Comparison of ENCODE assay signal across 20 cellular contexts in genomic region chr2:25784408-25784807, GRCh38.
A peak's percentile ranks its signal among the peaks of the same experiment; 100 is the strongest.
DNase-seq lines count a peak whose midpoint lies in the region; ATAC-seq, FAIRE-seq and TF ChIP-seq lines count a peak whose summit lies in the region.
"Had no signal": no experiment of that assay in that cellular context is flagged by ENCODE, and none has a peak within 500 bp of the region (broad histone marks: within the 10 kb centered on the region; RNA-seq: fewer than 3 reads in every experiment).

No MANE protein-coding gene starts in this region.

- H3K9me3 Mint-ChIP-seq in activated CD4-positive, alpha-beta T cell treated with anti-CD3 and anti-CD28 coated beads, Interleukin-2, amount 10 ng/mL, durations not matched to agents 24 days and 14 days = no peaks in the 10 kb centered on the region
- no peaks in the 10 kb centered on the region for H3K9me3 Mint-ChIP-seq in CD4-positive, alpha-beta memory T cell
- no peaks in the 10 kb centered on the region for H3K9me3 Mint-ChIP-seq in WTC11
- H3K9me3 Mint-ChIP-seq: CD8-positive, alpha-beta memory T cell; H9; IgD-negative memory B cell had no signal

- no peaks in the 10 kb centered on the region for H3K36me3 ChIP-seq in CD4-positive, alpha-beta memory T cell (ENCODE audit: insufficient read depth, low read length)
- H3K36me3 ChIP-seq in suprapubic skin = peaks cover 16% of the 10 kb centered on the region

- TF ChIP-seq EP300 in suprapubic skin (IDR thresholded peaks at IDR 0.05) = no peak

- WGBS in suprapubic skin = over 99% methylated on average over 4 of the region's 4 CpGs

- H3K27me3 Mint-ChIP-seq in activated CD4-positive, alpha-beta T cell treated with anti-CD3 and anti-CD28 coated beads, Interleukin-2, amount 10 ng/mL, durations not matched to agents 24 days and 14 days = no peaks in the 10 kb centered on the region
- H3K27me3 Mint-ChIP-seq in CD4-positive, alpha-beta memory T cell = no peaks in the 10 kb centered on the region
- H3K27me3 Mint-ChIP-seq in WTC11 (ENCODE audit: low read depth) = no peaks in the 10 kb centered on the region
- H3K27me3 Mint-ChIP-seq: B cell; CD8-positive, alpha-beta memory T cell; IgD-negative memory B cell had no signal

- CTCF ChIA-PET in CD4-positive, alpha-beta memory T cell (lab: Charles Lee; ENCODE audit: partially characterized antibody) = interaction anchor here (0.6 kb wide), 1 partner anchor 10 kb away, joined by 3 read pairs; no protein-coding TSS in a partner anchor
- CTCF ChIA-PET in WTC11 (lab: Charles Lee) = no interaction called here

- H3K4me3 Mint-ChIP-seq in activated CD4-positive, alpha-beta T cell treated with anti-CD3 and anti-CD28 coated beads, Interleukin-2, amount 10 ng/mL, durations not matched to agents 24 days and 14 days = no peak overlapping the region
- no peak overlapping the region for H3K4me3 Mint-ChIP-seq in CD4-positive, alpha-beta memory T cell
- no peak overlapping the region for H3K4me3 Mint-ChIP-seq in WTC11
- H3K4me3 Mint-ChIP-seq: B cell; CD8-positive, alpha-beta memory T cell; H9; IgD-negative memory B cell had no signal

- no peak overlapping the region for H3K27ac Mint-ChIP-seq in activated CD4-positive, alpha-beta T cell treated with anti-CD3 and anti-CD28 coated beads, Interleukin-2, amount 10 ng/mL, durations not matched to agents 24 days and 14 days
- peak overlapping the region in 4 of 7 donors; percentile 4 to 47 (median 6) for H3K27ac Mint-ChIP-seq in CD4-positive, alpha-beta memory T cell
- peak overlapping the region; percentile 50; the same call in 1 of the 2 replicates for H3K27ac Mint-ChIP-seq in WTC11
- H3K27ac Mint-ChIP-seq: B cell, H9, IgD-negative memory B cell had no signal

- no peaks in the 10 kb centered on the region for H3K9me3 ChIP-seq in CD4-positive, alpha-beta memory T cell (ENCODE audit: control insufficient read depth in 1 of 2, low read length in 2 of 2)
- no peaks in the 10 kb centered on the region for H3K9me3 ChIP-seq in suprapubic skin
- H3K9me3 ChIP-seq: BLaER1 treated with 17β-estradiol and CSF1 and Interleukin-3, amounts not matched to agents 10 nM and 100 nM had no signal

- H3K4me1 ChIP-seq in CD4-positive, alpha-beta memory T cell (ENCODE audit: insufficient read depth, low read length) = peaks cover 21% of the 10 kb centered on the region
- H3K4me1 ChIP-seq in suprapubic skin = no peaks in the 10 kb centered on the region
- H3K4me1 ChIP-seq: BLaER1 treated with 17β-estradiol and CSF1 and Interleukin-3, amounts not matched to agents 10 nM and 100 nM had no signal

- peaks cover 9% of the 10 kb centered on the region for H3K4me1 Mint-ChIP-seq in activated CD4-positive, alpha-beta T cell treated with anti-CD3 and anti-CD28 coated beads, Interleukin-2, amount 10 ng/mL, durations not matched to agents 24 days and 14 days
- H3K4me1 Mint-ChIP-seq in CD4-positive, alpha-beta memory T cell = peaks cover 17 to 27% (median 25%) of the 10 kb centered on the region in 4 donors
- no peaks in the 10 kb centered on the region for H3K4me1 Mint-ChIP-seq in WTC11
- H3K4me1 Mint-ChIP-seq: B cell, H9 had no signal

- H3K4me3 ChIP-seq in CD4-positive, alpha-beta memory T cell (ENCODE audit: low read length in 2 of 2) = no peak overlapping the region
- H3K4me3 ChIP-seq in suprapubic skin = no peak overlapping the region
- H3K4me3 ChIP-seq: BLaER1 treated with 17β-estradiol and CSF1 and Interleukin-3, amounts not matched to agents 10 nM and 100 nM had no signal

- H3K27me3 ChIP-seq in CD4-positive, alpha-beta memory T cell (ENCODE audit: insufficient read depth, low read length) = no peaks in the 10 kb centered on the region
- no peaks in the 10 kb centered on the region for H3K27me3 ChIP-seq in suprapubic skin
- H3K27me3 ChIP-seq: BLaER1 treated with 17β-estradiol and CSF1 and Interleukin-3, amounts not matched to agents 10 nM and 100 nM had no signal

- TF ChIP-seq CTCF in WTC11 (IDR thresholded peaks at IDR 0.05) (no peak), suprapubic skin (IDR thresholded peaks at IDR 0.05) (no peak)

- intact Hi-C loops in activated CD4-positive, alpha-beta T cell treated with anti-CD3 and anti-CD28 coated beads, Interleukin-2, amount 10 ng/mL, durations not matched to agents 24 days and 14 days (cut with micrococcal nuclease) = no loop called here
- intact Hi-C loops in CD4-positive, alpha-beta memory T cell (cut with micrococcal nuclease) = no loop called here

- peaks cover 36% of the 10 kb centered on the region for H3K36me3 Mint-ChIP-seq in activated CD4-positive, alpha-beta T cell treated with anti-CD3 and anti-CD28 coated beads, Interleukin-2, amount 10 ng/mL, durations not matched to agents 24 days and 14 days (ENCODE audit: low read depth)
- peaks cover 10 to 22% of the 10 kb centered on the region in 2 donors for H3K36me3 Mint-ChIP-seq in CD4-positive, alpha-beta memory T cell
- peaks cover 6% of the 10 kb centered on the region for H3K36me3 Mint-ChIP-seq in WTC11

- DNase-seq in activated CD4-positive, alpha-beta T cell treated with anti-CD3 and anti-CD28 coated beads, Interleukin-2, amount 10 ng/mL, durations not matched to agents 24 days and 14 days = peak; percentile 48
- DNase-seq in activated CD4-positive, alpha-beta T cell treated with anti-CD3 and anti-CD28 coated beads for 48 hours = no peak
- no peak for DNase-seq in CD4-positive, alpha-beta memory T cell
- DNase-seq in HTR-8/SVneo (ENCODE audit: insufficient read length, low spot score) (no peak), WTC11 (ENCODE audit: low spot score) (no peak), suprapubic skin (ENCODE audit: low spot score in 2 of 2) (no peak)
- no peak for DNase-seq in stimulated activated CD4-positive, alpha-beta T cell treated with anti-CD3 and anti-CD28 coated beads, Interleukin-12 subunit alpha, Interleukin-12 subunit beta, amount 100 ng/mL, for 4 hours
- DNase-seq: 8988T; CD8-positive, alpha-beta memory T cell; COR-L47; DMS 273 treated with DMSO at 0.1 percent for 48 hours; DMS53; GOT3; H9; KG1 had no signal

- FAIRE-seq in HTR-8/SVneo (lab: Jason Lieb, UNC) = peak; percentile 54
- FAIRE-seq: G401.6 had no signal

- TF ChIP-seq POLR2A in suprapubic skin (IDR thresholded peaks at IDR 0.05) = no peak

- POLR2A ChIA-PET in CD4-positive, alpha-beta memory T cell (lab: Charles Lee; ENCODE audit: partially characterized antibody) = interaction anchor here (0.9 to 1.7 kb wide), 2 partner anchors 11 to 20 kb away, joined by 4 read pairs; no protein-coding TSS in a partner anchor
- POLR2A ChIA-PET in WTC11 (lab: Charles Lee) = no interaction called here

- H3K27ac ChIP-seq in CD4-positive, alpha-beta memory T cell (ENCODE audit: low read depth, low read length) = no peak overlapping the region
- no peak overlapping the region for H3K27ac ChIP-seq in suprapubic skin
- H3K27ac ChIP-seq: BLaER1 treated with 17β-estradiol and CSF1 and Interleukin-3, amounts not matched to agents 10 nM and 100 nM had no signal

- ATAC-seq in WTC11 (no peak), HG02678 (IDR thresholded peaks at IDR 0.05; ENCODE audit: unreplicated experiment) (no peak)

TF ChIP-seq in WTC11, 78 proteins besides CTCF, POLR2A, EP300 and RAD21:
- no peak for TF ChIP-seq SOX15 (CRISPR knock-in tag; IDR thresholded peaks at IDR 0.05)
- TF ChIP-seq EMX1 (CRISPR knock-in tag; IDR thresholded peaks at IDR 0.05) = no peak
- no peak for TF ChIP-seq FOXJ3 (CRISPR knock-in tag; IDR thresholded peaks at IDR 0.05; ENCODE audit: borderline replicate concordance)
- TF ChIP-seq FOXK1 (CRISPR knock-in tag; IDR thresholded peaks at IDR 0.05) = no peak
- TF ChIP-seq HMGA2 (CRISPR knock-in tag; IDR thresholded peaks at IDR 0.05) = no peak
- TF ChIP-seq ZNF219 (CRISPR knock-in tag; IDR thresholded peaks at IDR 0.05; ENCODE audit: borderline replicate concordance) = no peak
- no peak for TF ChIP-seq ZMAT4 (CRISPR knock-in tag; IDR thresholded peaks at IDR 0.05)
- TF ChIP-seq ZNF263 (CRISPR knock-in tag; IDR thresholded peaks at IDR 0.05; ENCODE audit: low read depth) = no peak
